ENCODE assay signal across 1 cellular context in genomic region chr14:97366400-97366799, GRCh38.
A peak's percentile ranks its signal among the peaks of the same experiment; 100 is the strongest.
TF ChIP-seq lines count a peak whose summit lies in the region.

No MANE protein-coding gene starts in this region.

TF ChIP-seq in H1, 55 proteins besides CTCF, POLR2A, EP300 and RAD21:
- no peak for TF ChIP-seq RBBP5 (IDR thresholded peaks at IDR 0.05; ENCODE audit: borderline replicate concordance, low read depth, low read length)
- no peak for TF ChIP-seq TAF7 (optimal IDR thresholded peaks at IDR 0.05; ENCODE audit: borderline replicate concordance, low read depth, low read length)
- TF ChIP-seq HDAC2 (IDR thresholded peaks at IDR 0.05; ENCODE audit: borderline replicate concordance in 1 of 2, low read depth in 2 of 2, low read length in 2 of 2), result no peak
- no peak for TF ChIP-seq CEBPB (IDR thresholded peaks at IDR 0.05; ENCODE audit: low read depth, low read length)
- no peak for TF ChIP-seq PHF8 (conservative IDR thresholded peaks at IDR 0.05; ENCODE audit: low read depth, low read length)
- no peak for TF ChIP-seq SAP30 (IDR thresholded peaks at IDR 0.05; ENCODE audit: insufficient read depth, insufficient replicate concordance, low read length)
- TF ChIP-seq, protein P1, sequence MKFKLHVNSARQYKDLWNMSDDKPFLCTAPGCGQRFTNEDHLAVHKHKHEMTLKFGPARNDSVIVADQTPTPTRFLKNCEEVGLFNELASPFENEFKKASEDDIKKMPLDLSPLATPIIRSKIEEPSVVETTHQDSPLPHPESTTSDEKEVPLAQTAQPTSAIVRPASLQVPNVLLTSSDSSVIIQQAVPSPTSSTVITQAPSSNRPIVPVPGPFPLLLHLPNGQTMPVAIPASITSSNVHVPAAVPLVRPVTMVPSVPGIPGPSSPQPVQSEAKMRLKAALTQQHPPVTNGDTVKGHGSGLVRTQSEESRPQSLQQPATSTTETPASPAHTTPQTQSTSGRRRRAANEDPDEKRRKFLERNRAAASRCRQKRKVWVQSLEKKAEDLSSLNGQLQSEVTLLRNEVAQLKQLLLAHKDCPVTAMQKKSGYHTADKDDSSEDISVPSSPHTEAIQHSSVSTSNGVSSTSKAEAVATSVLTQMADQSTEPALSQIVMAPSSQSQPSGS (IDR thresholded peaks at IDR 0.05; ENCODE audit: low read length), result no peak
- TF ChIP-seq MAX (IDR thresholded peaks at IDR 0.05), result peak; percentile 68
- no peak for TF ChIP-seq SIX5 (IDR thresholded peaks at IDR 0.05; ENCODE audit: low read depth, low read length)
- no peak for TF ChIP-seq YY1 (IDR thresholded peaks at IDR 0.05; ENCODE audit: low read depth, low read length)
- no peak for TF ChIP-seq BCL11A (IDR thresholded peaks at IDR 0.05; ENCODE audit: low read depth in 2 of 2, low read length in 2 of 2)
- TF ChIP-seq, protein P2, sequence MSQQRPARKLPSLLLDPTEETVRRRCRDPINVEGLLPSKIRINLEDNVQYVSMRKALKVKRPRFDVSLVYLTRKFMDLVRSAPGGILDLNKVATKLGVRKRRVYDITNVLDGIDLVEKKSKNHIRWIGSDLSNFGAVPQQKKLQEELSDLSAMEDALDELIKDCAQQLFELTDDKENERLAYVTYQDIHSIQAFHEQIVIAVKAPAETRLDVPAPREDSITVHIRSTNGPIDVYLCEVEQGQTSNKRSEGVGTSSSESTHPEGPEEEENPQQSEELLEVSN (IDR thresholded peaks at IDR 0.05), result peak; percentile 47; the same call in 1 of the 2 replicates
- no peak for TF ChIP-seq POU5F1 (IDR thresholded peaks at IDR 0.05; ENCODE audit: low read depth, low read length)
- TF ChIP-seq FOSL1 (IDR thresholded peaks at IDR 0.05; ENCODE audit: insufficient read depth, low read depth, low read length), result no peak
- TF ChIP-seq NANOG (IDR thresholded peaks at IDR 0.05; ENCODE audit: insufficient read depth, low read depth, low read length, poor library complexity, severe bottlenecking), result no peak
